1 cellular context compared by ENCODE assay signal in the genomic region with DNA sequence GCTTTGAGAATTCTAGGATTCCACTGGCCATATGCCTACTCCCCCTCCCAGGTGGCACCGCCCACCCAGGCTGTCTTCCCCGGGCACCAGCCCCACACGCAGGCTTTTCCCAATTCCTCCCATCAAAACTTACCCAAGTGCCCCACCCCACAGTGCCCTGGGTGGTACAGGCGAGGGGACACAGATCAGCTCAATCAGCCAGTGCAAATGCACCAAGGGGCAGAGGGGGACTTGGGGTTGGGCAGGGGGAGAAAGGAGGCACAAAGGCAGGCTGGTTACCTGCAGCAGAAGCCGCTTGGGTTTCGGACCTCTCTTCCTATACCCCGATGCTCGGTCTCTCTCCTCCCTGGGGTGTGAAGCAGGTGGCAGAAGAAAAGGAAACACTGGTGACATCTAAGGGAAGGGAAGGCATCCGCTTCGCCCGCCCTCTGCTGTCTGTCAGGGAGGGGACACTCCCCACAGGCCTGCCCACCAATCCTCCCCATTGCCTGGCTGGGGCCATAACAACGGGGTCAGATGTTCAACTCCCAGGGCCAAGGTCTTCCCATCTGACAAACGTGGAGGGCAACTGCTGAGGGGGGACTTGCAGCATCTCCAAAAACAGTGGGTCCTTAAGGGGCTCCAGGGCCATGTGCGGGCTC.
TF ChIP-seq lines count a peak whose summit lies in the region.

No MANE protein-coding gene starts in this region.

TF ChIP-seq in WTC11, 78 proteins besides CTCF, POLR2A, EP300 and RAD21:
- TF ChIP-seq, protein P1, sequence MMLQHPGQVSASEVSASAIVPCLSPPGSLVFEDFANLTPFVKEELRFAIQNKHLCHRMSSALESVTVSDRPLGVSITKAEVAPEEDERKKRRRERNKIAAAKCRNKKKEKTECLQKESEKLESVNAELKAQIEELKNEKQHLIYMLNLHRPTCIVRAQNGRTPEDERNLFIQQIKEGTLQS (CRISPR knock-in tag; conservative IDR thresholded peaks at IDR 0.05), result no peak
- no peak for TF ChIP-seq KAT7 (CRISPR knock-in tag; IDR thresholded peaks at IDR 0.05; ENCODE audit: borderline replicate concordance)
- TF ChIP-seq, protein P2, sequence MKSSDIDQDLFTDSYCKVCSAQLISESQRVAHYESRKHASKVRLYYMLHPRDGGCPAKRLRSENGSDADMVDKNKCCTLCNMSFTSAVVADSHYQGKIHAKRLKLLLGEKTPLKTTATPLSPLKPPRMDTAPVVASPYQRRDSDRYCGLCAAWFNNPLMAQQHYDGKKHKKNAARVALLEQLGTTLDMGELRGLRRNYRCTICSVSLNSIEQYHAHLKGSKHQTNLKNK (CRISPR knock-in tag; IDR thresholded peaks at IDR 0.05), result no peak
- no peak for TF ChIP-seq NFATC4 (CRISPR knock-in tag; IDR thresholded peaks at IDR 0.05)
- TF ChIP-seq, protein P3, sequence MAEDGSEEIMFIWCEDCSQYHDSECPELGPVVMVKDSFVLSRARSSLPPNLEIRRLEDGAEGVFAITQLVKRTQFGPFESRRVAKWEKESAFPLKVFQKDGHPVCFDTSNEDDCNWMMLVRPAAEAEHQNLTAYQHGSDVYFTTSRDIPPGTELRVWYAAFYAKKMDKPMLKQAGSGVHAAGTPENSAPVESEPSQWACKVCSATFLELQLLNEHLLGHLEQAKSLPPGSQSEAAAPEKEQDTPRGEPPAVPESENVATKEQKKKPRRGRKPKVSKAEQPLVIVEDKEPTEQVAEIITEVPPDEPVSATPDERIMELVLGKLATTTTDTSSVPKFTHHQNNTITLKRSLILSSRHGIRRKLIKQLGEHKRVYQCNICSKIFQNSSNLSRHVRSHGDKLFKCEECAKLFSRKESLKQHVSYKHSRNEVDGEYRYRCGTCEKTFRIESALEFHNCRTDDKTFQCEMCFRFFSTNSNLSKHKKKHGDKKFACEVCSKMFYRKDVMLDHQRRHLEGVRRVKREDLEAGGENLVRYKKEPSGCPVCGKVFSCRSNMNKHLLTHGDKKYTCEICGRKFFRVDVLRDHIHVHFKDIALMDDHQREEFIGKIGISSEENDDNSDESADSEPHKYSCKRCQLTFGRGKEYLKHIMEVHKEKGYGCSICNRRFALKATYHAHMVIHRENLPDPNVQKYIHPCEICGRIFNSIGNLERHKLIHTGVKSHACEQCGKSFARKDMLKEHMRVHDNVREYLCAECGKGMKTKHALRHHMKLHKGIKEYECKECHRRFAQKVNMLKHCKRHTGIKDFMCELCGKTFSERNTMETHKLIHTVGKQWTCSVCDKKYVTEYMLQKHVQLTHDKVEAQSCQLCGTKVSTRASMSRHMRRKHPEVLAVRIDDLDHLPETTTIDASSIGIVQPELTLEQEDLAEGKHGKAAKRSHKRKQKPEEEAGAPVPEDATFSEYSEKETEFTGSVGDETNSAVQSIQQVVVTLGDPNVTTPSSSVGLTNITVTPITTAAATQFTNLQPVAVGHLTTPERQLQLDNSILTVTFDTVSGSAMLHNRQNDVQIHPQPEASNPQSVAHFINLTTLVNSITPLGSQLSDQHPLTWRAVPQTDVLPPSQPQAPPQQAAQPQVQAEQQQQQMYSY (CRISPR knock-in tag; IDR thresholded peaks at IDR 0.05), result no peak
- no peak for TF ChIP-seq IRF2 (CRISPR knock-in tag; IDR thresholded peaks at IDR 0.05; ENCODE audit: borderline replicate concordance, low read depth)
- TF ChIP-seq ESRRA (CRISPR knock-in tag; IDR thresholded peaks at IDR 0.05; ENCODE audit: borderline replicate concordance), result no peak
- TF ChIP-seq ZNF416 (CRISPR knock-in tag; IDR thresholded peaks at IDR 0.05), result no peak
- no peak for TF ChIP-seq ZNF138 (CRISPR knock-in tag; conservative IDR thresholded peaks at IDR 0.05)
- TF ChIP-seq GTF2I (CRISPR knock-in tag; conservative IDR thresholded peaks at IDR 0.05), result no peak
- TF ChIP-seq, protein P4, sequence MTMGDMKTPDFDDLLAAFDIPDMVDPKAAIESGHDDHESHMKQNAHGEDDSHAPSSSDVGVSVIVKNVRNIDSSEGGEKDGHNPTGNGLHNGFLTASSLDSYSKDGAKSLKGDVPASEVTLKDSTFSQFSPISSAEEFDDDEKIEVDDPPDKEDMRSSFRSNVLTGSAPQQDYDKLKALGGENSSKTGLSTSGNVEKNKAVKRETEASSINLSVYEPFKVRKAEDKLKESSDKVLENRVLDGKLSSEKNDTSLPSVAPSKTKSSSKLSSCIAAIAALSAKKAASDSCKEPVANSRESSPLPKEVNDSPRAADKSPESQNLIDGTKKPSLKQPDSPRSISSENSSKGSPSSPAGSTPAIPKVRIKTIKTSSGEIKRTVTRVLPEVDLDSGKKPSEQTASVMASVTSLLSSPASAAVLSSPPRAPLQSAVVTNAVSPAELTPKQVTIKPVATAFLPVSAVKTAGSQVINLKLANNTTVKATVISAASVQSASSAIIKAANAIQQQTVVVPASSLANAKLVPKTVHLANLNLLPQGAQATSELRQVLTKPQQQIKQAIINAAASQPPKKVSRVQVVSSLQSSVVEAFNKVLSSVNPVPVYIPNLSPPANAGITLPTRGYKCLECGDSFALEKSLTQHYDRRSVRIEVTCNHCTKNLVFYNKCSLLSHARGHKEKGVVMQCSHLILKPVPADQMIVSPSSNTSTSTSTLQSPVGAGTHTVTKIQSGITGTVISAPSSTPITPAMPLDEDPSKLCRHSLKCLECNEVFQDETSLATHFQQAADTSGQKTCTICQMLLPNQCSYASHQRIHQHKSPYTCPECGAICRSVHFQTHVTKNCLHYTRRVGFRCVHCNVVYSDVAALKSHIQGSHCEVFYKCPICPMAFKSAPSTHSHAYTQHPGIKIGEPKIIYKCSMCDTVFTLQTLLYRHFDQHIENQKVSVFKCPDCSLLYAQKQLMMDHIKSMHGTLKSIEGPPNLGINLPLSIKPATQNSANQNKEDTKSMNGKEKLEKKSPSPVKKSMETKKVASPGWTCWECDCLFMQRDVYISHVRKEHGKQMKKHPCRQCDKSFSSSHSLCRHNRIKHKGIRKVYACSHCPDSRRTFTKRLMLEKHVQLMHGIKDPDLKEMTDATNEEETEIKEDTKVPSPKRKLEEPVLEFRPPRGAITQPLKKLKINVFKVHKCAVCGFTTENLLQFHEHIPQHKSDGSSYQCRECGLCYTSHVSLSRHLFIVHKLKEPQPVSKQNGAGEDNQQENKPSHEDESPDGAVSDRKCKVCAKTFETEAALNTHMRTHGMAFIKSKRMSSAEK (CRISPR knock-in tag; IDR thresholded peaks at IDR 0.05; ENCODE audit: borderline replicate concordance), result no peak
- TF ChIP-seq, protein P5, sequence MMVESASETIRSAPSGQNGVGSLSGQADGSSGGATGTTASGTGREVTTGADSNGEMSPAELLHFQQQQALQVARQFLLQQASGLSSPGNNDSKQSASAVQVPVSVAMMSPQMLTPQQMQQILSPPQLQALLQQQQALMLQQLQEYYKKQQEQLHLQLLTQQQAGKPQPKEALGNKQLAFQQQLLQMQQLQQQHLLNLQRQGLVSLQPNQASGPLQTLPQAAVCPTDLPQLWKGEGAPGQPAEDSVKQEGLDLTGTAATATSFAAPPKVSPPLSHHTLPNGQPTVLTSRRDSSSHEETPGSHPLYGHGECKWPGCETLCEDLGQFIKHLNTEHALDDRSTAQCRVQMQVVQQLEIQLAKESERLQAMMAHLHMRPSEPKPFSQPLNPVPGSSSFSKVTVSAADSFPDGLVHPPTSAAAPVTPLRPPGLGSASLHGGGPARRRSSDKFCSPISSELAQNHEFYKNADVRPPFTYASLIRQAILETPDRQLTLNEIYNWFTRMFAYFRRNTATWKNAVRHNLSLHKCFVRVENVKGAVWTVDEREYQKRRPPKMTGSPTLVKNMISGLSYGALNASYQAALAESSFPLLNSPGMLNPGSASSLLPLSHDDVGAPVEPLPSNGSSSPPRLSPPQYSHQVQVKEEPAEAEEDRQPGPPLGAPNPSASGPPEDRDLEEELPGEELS (CRISPR knock-in tag; IDR thresholded peaks at IDR 0.05), result no peak
